Comparison of ENCODE assay signal across 16 cellular contexts in genomic region chr16:54176376-54176901, GRCh38.
DNase-seq lines count a peak whose midpoint lies in the region; ATAC-seq, FAIRE-seq and TF ChIP-seq lines count a peak whose summit lies in the region.
"Had no signal": no experiment of that assay in that cellular context is flagged by ENCODE, and none has a peak within 500 bp of the region (broad histone marks: within the 10 kb centered on the region; RNA-seq: fewer than 3 reads in every experiment).

No MANE protein-coding gene starts in this region.

- no peak overlapping the region for H2BK20ac ChIP-seq in IMR-90 (ENCODE audit: low read depth, low read length)

- no peak overlapping the region for H3K4ac ChIP-seq in IMR-90 (ENCODE audit: low read depth, low read length)

- no peaks in the 10 kb centered on the region for H4K20me1 ChIP-seq in IMR-90 (ENCODE audit: insufficient read depth, low read length)

- H4K5ac ChIP-seq in IMR-90 (ENCODE audit: low read depth, low read length) = no peak overlapping the region

- dilution Hi-C loops in IMR-90 (cut with HindIII; ENCODE audit: low sequenced_read_pairs, unreplicated experiment) = no loop called here

- H4K91ac ChIP-seq in IMR-90 (ENCODE audit: insufficient read depth, low read depth, low read length) = no peak overlapping the region

- no peak overlapping the region for H2BK15ac ChIP-seq in IMR-90 (ENCODE audit: low read depth, low read length)

- H3K4me1 ChIP-seq in IMR-90 (ENCODE audit: control insufficient read depth, insufficient read depth, low read length) (no peaks in the 10 kb centered on the region), liver (ENCODE audit: control insufficient read depth in 4 of 4, insufficient read depth in 4 of 4, low read length in 3 of 4) (peaks cover 15 to 66% (median 47%) of the 10 kb centered on the region in 4 donors)
- H3K4me1 ChIP-seq: prostate gland had no signal

- intact Hi-C loops in IMR-90 (cut with micrococcal nuclease) = no loop called here

- H3K27me3 ChIP-seq in IMR-90 (ENCODE audit: control insufficient read depth, insufficient read depth, low read length) (peaks cover 47% of the 10 kb centered on the region), liver (ENCODE audit: control insufficient read depth in 4 of 4, insufficient read depth in 4 of 4, low read length in 3 of 4) (no peaks in the 10 kb centered on the region)

- TF ChIP-seq RAD21 in IMR-90 (IDR thresholded peaks at IDR 0.05; ENCODE audit: low read length) (no peak), liver (IDR thresholded peaks at IDR 0.05) (peak; percentile 79 to 82)

- H2AK5ac ChIP-seq in IMR-90 (ENCODE audit: low read depth, low read length) = no peak overlapping the region

- 30% methylated on average over 2 of the region's 19 CpGs; no CpG with 5 or more reads in 1 of the 2 experiments for WGBS in IMR-90 (ENCODE audit: extremely low coverage in 2 of 2, insufficient read length in 1 of 2), 2 experiments
- WGBS in liver = 18% methylated on average over 19 of the region's 19 CpGs

- no peak overlapping the region for H3K27ac Mint-ChIP-seq in WTC11

- H3K9ac ChIP-seq in IMR-90 (ENCODE audit: low read depth, low read length) = no peak overlapping the region
- no peak overlapping the region for H3K9ac ChIP-seq in liver (ENCODE audit: low read depth in 1 of 2, low read length in 2 of 2)

- DNase-seq in AG20443 (ENCODE audit: low spot score) (peak; percentile 27), IMR-90 (no peak), WTC11 (ENCODE audit: low spot score) (peak; percentile 69), GM20000 (ENCODE audit: low spot score) (no peak), T-helper 2 cell (no peak), GM12891 (ENCODE audit: insufficient read length, low spot score) (no peak)
- DNase-seq: activated CD8-positive, alpha-beta memory T cell treated with anti-CD3 and anti-CD28 coated beads for 24 hours; activated naive CD4-positive, alpha-beta T cell treated with Interleukin-2 at 50 U/mL for 16 hours; caudate nucleus; hippocampal formation; NCI-H446; stimulated activated CD4-positive, alpha-beta T cell treated with anti-CD3 and anti-CD28 coated beads, Interleukin-1b, Interleukin-23, amount 100 ng/mL, for 48 hours; T1000 had no signal

- H3K27me3 Mint-ChIP-seq in WTC11 (ENCODE audit: low read depth) = peaks cover 3% of the 10 kb centered on the region; the same call in 1 of the 2 replicates

- H3K56ac ChIP-seq in IMR-90 (ENCODE audit: extremely low read depth, insufficient read depth, low read length) = no peak overlapping the region

- TF ChIP-seq CTCF in IMR-90 (conservative IDR thresholded peaks at IDR 0.05; ENCODE audit: low read depth, low read length) = no peak
- no peak for TF ChIP-seq CTCF in WTC11 (IDR thresholded peaks at IDR 0.05)
- TF ChIP-seq CTCF in liver (IDR thresholded peaks at IDR 0.05; ENCODE audit: low read depth, low read length, missing input control) = peak; percentile 14
- no peak for TF ChIP-seq CTCF in GM20000 (IDR thresholded peaks at IDR 0.05; ENCODE audit: extremely low read depth, missing control alignments)

- no TSS peak for BruUV-seq in IMR-90 (replicated peaks; lab: Mats Ljungman, UMichigan)

- H3K14ac ChIP-seq in IMR-90 (replicated peaks; ENCODE audit: low read depth, low read length) = no peak overlapping the region

- no peak overlapping the region for H4K8ac ChIP-seq in IMR-90 (ENCODE audit: low read depth in 2 of 2, low read length in 2 of 2)

- CTCF ChIA-PET in IMR-90 (lab: Yijun Ruan, JAX) = no interaction called here
- CTCF ChIA-PET in WTC11 (lab: Charles Lee) = no interaction called here

- H3K18ac ChIP-seq in IMR-90 (ENCODE audit: low read depth, low read length) = no peak overlapping the region

- H3K23ac ChIP-seq in IMR-90 (ENCODE audit: low read depth, low read length) = no peak overlapping the region

- H2BK5ac ChIP-seq in IMR-90 (ENCODE audit: low read depth, low read length, poor library complexity, severe bottlenecking) = no peak overlapping the region

- no peak overlapping the region for H3K4me3 ChIP-seq in IMR-90 (ENCODE audit: insufficient read depth, low read depth, low read length)
- peak overlapping the region in 2 of 3 donors; percentile 3 to 34 for H3K4me3 ChIP-seq in liver (ENCODE audit: low read depth in 1 of 3, low read length in 3 of 3)
- H3K4me3 ChIP-seq: prostate gland had no signal

- no peak overlapping the region for H2AFZ ChIP-seq in IMR-90 (replicated peaks; ENCODE audit: low read length, poor library complexity)

- H2BK120ac ChIP-seq in IMR-90 (ENCODE audit: low read depth, low read length) = no peak overlapping the region

- POLR2A ChIA-PET in IMR-90 (lab: Charles Lee; ENCODE audit: unreplicated experiment) = no interaction called here
- POLR2A ChIA-PET in WTC11 (lab: Charles Lee) = no interaction called here

- no peaks in the 10 kb centered on the region for H3K9me3 Mint-ChIP-seq in WTC11

- TF ChIP-seq POLR2A in IMR-90 (IDR thresholded peaks at IDR 0.05; ENCODE audit: low read depth, low read length) = no peak
- TF ChIP-seq POLR2A in GM12891 (IDR thresholded peaks at IDR 0.05; ENCODE audit: low read depth, low read length) = no peak

- H3K79me1 ChIP-seq in IMR-90 (ENCODE audit: low read depth in 1 of 2, low read length in 2 of 2) = no peaks in the 10 kb centered on the region

- H3K36me3 ChIP-seq in IMR-90 (ENCODE audit: control insufficient read depth, insufficient read depth, low read length) (no peaks in the 10 kb centered on the region), liver (ENCODE audit: control insufficient read depth in 4 of 4, insufficient read depth in 3 of 4, low read depth in 1 of 4, low read length in 3 of 4) (no peaks in the 10 kb centered on the region)
- H3K36me3 ChIP-seq: prostate gland had no signal

- H3K4me1 Mint-ChIP-seq in WTC11 = peaks cover 54% of the 10 kb centered on the region

- in situ Hi-C loops in IMR-90 (cut with MboI; ENCODE audit: low sequenced_read_pairs) = no loop called here

- H2AK9ac ChIP-seq in IMR-90 (replicated peaks; ENCODE audit: low read depth, low read length, poor library complexity) = no peak overlapping the region

- H3K9me3 ChIP-seq in IMR-90 (ENCODE audit: control insufficient read depth, insufficient read depth, low read length) (no peaks in the 10 kb centered on the region), liver (ENCODE audit: control insufficient read depth in 4 of 4, low read length in 3 of 4) (no peaks in the 10 kb centered on the region)
- H3K9me3 ChIP-seq: prostate gland had no signal

- no peak overlapping the region for H3K27ac ChIP-seq in IMR-90 (ENCODE audit: insufficient read depth, low read length)
- H3K27ac ChIP-seq in liver (ENCODE audit: low read depth in 1 of 2, low read length in 2 of 2) = peak overlapping the region; percentile 53 to 82
- H3K27ac ChIP-seq: prostate gland had no signal

- no peaks in the 10 kb centered on the region for H3K9me1 ChIP-seq in IMR-90 (ENCODE audit: insufficient read depth, low read length)

- no peaks in the 10 kb centered on the region for H3K36me3 Mint-ChIP-seq in WTC11

- ATAC-seq in IMR-90 (ENCODE audit: low read depth) (peak; percentile 24; the same call in 1 of the 2 replicates), WTC11 (peak; percentile 89), GM18858 (IDR thresholded peaks at IDR 0.05; ENCODE audit: unreplicated experiment) (no peak)

- no peak for FAIRE-seq in GM12891 (lab: Jason Lieb, UNC)

- no peak overlapping the region; the same call in 1 of the 2 replicates for H3K4me2 ChIP-seq in IMR-90 (ENCODE audit: low read depth, low read length)

- H3K4me3 Mint-ChIP-seq in WTC11 = 0 out of 2 replicates have a peak overlapping the region, but pooled peaks have one; percentile 22

TF ChIP-seq in IMR-90, 13 proteins besides CTCF, POLR2A, EP300 and RAD21 (continues in another document):
- no peak for TF ChIP-seq CHD1 (IDR thresholded peaks at IDR 0.05; ENCODE audit: low read depth, low read length)
- no peak for TF ChIP-seq CEBPB (IDR thresholded peaks at IDR 0.05; ENCODE audit: low read depth, low read length)
- no peak for TF ChIP-seq NFE2L2 (IDR thresholded peaks at IDR 0.05; ENCODE audit: low read depth, low read length)
- TF ChIP-seq SMC3 (IDR thresholded peaks at IDR 0.05; ENCODE audit: low read depth, low read length) = no peak
- TF ChIP-seq BHLHE40 (IDR thresholded peaks at IDR 0.05; ENCODE audit: low read depth, low read length) = no peak
- no peak for TF ChIP-seq MAZ (IDR thresholded peaks at IDR 0.05; ENCODE audit: borderline replicate concordance, low read depth, low read length)

TF ChIP-seq in WTC11, 78 proteins besides CTCF, POLR2A, EP300 and RAD21:
- peak; percentile 77 for TF ChIP-seq GABPB1 (CRISPR knock-in tag; IDR thresholded peaks at IDR 0.05)
- no peak for TF ChIP-seq ZMAT4 (CRISPR knock-in tag; IDR thresholded peaks at IDR 0.05)
TF ChIP-seq in WTC11: peak in this region for 1.

TF ChIP-seq in liver, 16 proteins besides CTCF, POLR2A, EP300 and RAD21 (continues in another document):
- TF ChIP-seq FOXA1 (IDR thresholded peaks at IDR 0.05) (no peak), JUND (IDR thresholded peaks at IDR 0.05) (peak in 1 of 2 donors; percentile 47), RXRA (IDR thresholded peaks at IDR 0.05) (peak; percentile 98 to 100), YY1 (IDR thresholded peaks at IDR 0.05) (peak; percentile 82), EGR1 (IDR thresholded peaks at IDR 0.05; ENCODE audit: low read depth in 2 of 2) (peak in 1 of 2 donors; percentile 83), ATF3 (IDR thresholded peaks at IDR 0.05) (no peak), NR2F2 (IDR thresholded peaks at IDR 0.05) (peak; percentile 96)

TF ChIP-seq in GM12891, 5 proteins besides CTCF, POLR2A, EP300 and RAD21:
- TF ChIP-seq POLR2AphosphoS5 (IDR thresholded peaks at IDR 0.05; ENCODE audit: low read depth, low read length) = no peak

Comparison
In these comparisons a context has a peak if more than half of its experiments do, and no peak if none do; other contexts are left out.
1. DNase-seq: peak in AG20443 (single experiment) and WTC11 (single experiment); none in IMR-90 (single experiment), GM20000 (single experiment), T-helper 2 cell (0 of 5) and GM12891 (single experiment).